In the genomic region with DNA sequence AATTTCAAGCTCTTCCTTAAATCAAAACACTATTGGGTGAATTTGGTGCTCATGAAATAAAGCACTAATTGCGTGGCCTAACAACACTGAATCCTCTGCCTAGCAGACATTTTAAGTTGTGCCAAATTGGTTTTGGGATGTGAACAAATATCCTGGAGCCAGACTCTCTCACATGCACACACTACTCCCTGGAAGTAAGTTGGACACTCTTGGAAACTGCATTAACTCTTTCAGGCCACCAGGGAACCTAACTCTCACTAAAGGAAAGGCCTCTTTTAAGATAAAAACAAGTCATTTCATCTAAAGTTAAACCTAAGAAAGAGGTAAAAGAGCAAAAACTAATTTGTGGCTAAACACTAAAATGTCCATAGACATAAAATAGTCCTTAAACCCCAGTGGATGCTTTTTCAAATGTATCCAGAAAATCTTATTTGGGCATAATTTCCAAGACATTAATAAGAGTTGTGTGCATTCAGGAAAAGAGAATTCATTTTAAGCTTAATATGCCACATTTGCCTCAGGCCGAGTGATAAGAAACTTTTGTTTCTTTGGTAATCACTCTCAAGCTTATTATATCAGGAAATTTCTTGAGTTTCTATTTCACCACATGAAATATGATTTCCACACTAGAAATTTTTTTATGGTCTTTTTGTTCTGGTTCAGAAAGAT, we compare ENCODE assay signal across 12 cellular contexts.
A peak's percentile ranks its signal among the peaks of the same experiment; 100 is the strongest.
DNase-seq lines count a peak whose midpoint lies in the region; ATAC-seq and TF ChIP-seq lines count a peak whose summit lies in the region.
"Had no signal": no experiment of that assay in that cellular context is flagged by ENCODE, and none has a peak within 500 bp of the region (broad histone marks: within the 10 kb centered on the region; RNA-seq: fewer than 3 reads in every experiment).

No MANE protein-coding gene starts in this region.

- TF ChIP-seq CTCF in endothelial cell (IDR thresholded peaks at IDR 0.05; ENCODE audit: unreplicated experiment) (peak; percentile 87), neural crest cell (conservative IDR thresholded peaks at IDR 0.05) (peak; percentile 47)

- intact Hi-C loops in activated CD4-positive, alpha-beta memory T cell treated with anti-CD3 and anti-CD28 coated beads for 36 hours (cut with micrococcal nuclease), result no loop called here

- CTCF ChIA-PET in activated CD4-positive, alpha-beta memory T cell treated with anti-CD3 and anti-CD28 coated beads for 36 hours (lab: Charles Lee), result interaction anchor here (1.1 to 1.6 kb wide), 3 partner anchors 9 to 258 kb away, joined by 3 to 6 read pairs (median 4); no protein-coding TSS in a partner anchor

- H3K27ac Mint-ChIP-seq in endothelial cell (ENCODE audit: unreplicated experiment) (no peak overlapping the region), neural crest cell (ENCODE audit: unreplicated experiment) (no peak overlapping the region)
- no peak overlapping the region for H3K27ac Mint-ChIP-seq in activated CD4-positive, alpha-beta memory T cell treated with anti-CD3 and anti-CD28 coated beads for 36 hours
- H3K27ac Mint-ChIP-seq: activated naive CD4-positive, alpha-beta T cell treated with anti-CD3 and anti-CD28 coated beads for 36 hours; memory B cell had no signal

- H3K36me3 Mint-ChIP-seq in endothelial cell (ENCODE audit: low read depth, unreplicated experiment) (no peaks in the 10 kb centered on the region), neural crest cell (ENCODE audit: low read depth) (no peaks in the 10 kb centered on the region)
- H3K36me3 Mint-ChIP-seq in activated CD4-positive, alpha-beta memory T cell treated with anti-CD3 and anti-CD28 coated beads for 36 hours, result peaks cover 2% of the 10 kb centered on the region

- H3K4me3 Mint-ChIP-seq in endothelial cell (ENCODE audit: unreplicated experiment), result no peak overlapping the region
- H3K4me3 Mint-ChIP-seq in neural crest cell, result no peak overlapping the region
- no peak overlapping the region for H3K4me3 Mint-ChIP-seq in activated CD4-positive, alpha-beta memory T cell treated with anti-CD3 and anti-CD28 coated beads for 36 hours
- H3K4me3 Mint-ChIP-seq: activated naive CD4-positive, alpha-beta T cell treated with anti-CD3 and anti-CD28 coated beads for 36 hours; memory B cell had no signal

- H3K27me3 Mint-ChIP-seq in endothelial cell (ENCODE audit: unreplicated experiment) (no peaks in the 10 kb centered on the region), neural crest cell (ENCODE audit: low read depth) (no peaks in the 10 kb centered on the region)
- H3K27me3 Mint-ChIP-seq in activated CD4-positive, alpha-beta memory T cell treated with anti-CD3 and anti-CD28 coated beads for 36 hours, result no peaks in the 10 kb centered on the region
- H3K27me3 Mint-ChIP-seq: memory B cell had no signal

- H3K4me1 Mint-ChIP-seq in endothelial cell (ENCODE audit: unreplicated experiment) (no peaks in the 10 kb centered on the region), neural crest cell (peaks cover 11% of the 10 kb centered on the region)
- peaks cover 23% of the 10 kb centered on the region for H3K4me1 Mint-ChIP-seq in activated CD4-positive, alpha-beta memory T cell treated with anti-CD3 and anti-CD28 coated beads for 36 hours (ENCODE audit: low read depth)

- DNase-seq in EH (ENCODE audit: low read depth) (peak; percentile 8), NCI-H446 (lab: John Stamatoyannopoulos, UW) (peak; percentile 94 to 95), endothelial cell (ENCODE audit: low spot score) (no peak), neural crest cell (ENCODE audit: low read depth, low spot score) (no peak), NCI-H510A (lab: John Stamatoyannopoulos, UW) (no peak), NOMO-1 treated with dmso at 0.1 percent for 144 hours (lab: John Stamatoyannopoulos, UW; ENCODE audit: unreplicated experiment) (no peak)
- DNase-seq in activated CD4-positive, alpha-beta memory T cell treated with anti-CD3 and anti-CD28 coated beads for 36 hours, result no peak
- DNase-seq: activated naive CD4-positive, alpha-beta T cell treated with anti-CD3 and anti-CD28 coated beads for 36 hours; spleen; stimulated activated naive CD4-positive, alpha-beta T cell treated with Interleukin-2 at 50 U/mL for 16 hours had no signal

- POLR2A ChIA-PET in activated CD4-positive, alpha-beta memory T cell treated with anti-CD3 and anti-CD28 coated beads for 36 hours (lab: Charles Lee), result no interaction called here

- no peak for ATAC-seq in HG02798 (IDR thresholded peaks at IDR 0.05; ENCODE audit: poor library complexity, unreplicated experiment)

- H3K9me3 Mint-ChIP-seq in endothelial cell (ENCODE audit: unreplicated experiment), result no peaks in the 10 kb centered on the region
- H3K9me3 Mint-ChIP-seq in neural crest cell, result no peaks in the 10 kb centered on the region
- H3K9me3 Mint-ChIP-seq in activated CD4-positive, alpha-beta memory T cell treated with anti-CD3 and anti-CD28 coated beads for 36 hours, result no peaks in the 10 kb centered on the region
- H3K9me3 Mint-ChIP-seq: activated naive CD4-positive, alpha-beta T cell treated with anti-CD3 and anti-CD28 coated beads for 36 hours; memory B cell had no signal

Comparison
In these comparisons a context has a peak if more than half of its experiments do, and no peak if none do; other contexts are left out.
1. DNase-seq: peak in EH (single experiment) and NCI-H446 (2 of 2); none in endothelial cell (single experiment), neural crest cell (single experiment), activated CD4-positive, alpha-beta memory T cell treated with anti-CD3 and anti-CD28 coated beads for 36 hours (single experiment), NCI-H510A (single experiment) and NOMO-1 treated with dmso at 0.1 percent for 144 hours (single experiment).